18 cellular contexts compared by ENCODE assay signal in the genomic region with DNA sequence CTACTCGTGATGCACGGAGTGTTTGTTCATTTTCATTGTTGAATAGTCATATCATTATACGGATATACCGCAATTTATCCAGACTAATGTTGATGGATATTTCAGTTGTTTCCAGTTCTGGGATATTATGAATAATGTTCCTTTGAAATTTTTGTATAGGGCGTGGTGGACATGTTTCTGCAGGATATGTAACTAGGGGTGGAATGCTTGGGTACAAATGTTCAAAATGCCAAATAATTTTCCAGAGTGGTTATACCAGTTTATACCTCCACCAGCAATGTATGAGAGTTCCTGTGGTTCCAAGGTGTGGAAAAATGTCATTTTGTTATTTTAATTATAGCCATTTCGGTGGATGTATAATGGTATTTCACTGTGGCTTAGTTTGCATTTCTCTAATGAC. TPM values are rescaled to one million over a fixed set of nuclear protein-coding genes. Genes with fewer than 3 reads are reported as not detected.
A peak's percentile ranks its signal among the peaks of the same experiment; 100 is the strongest.
DNase-seq lines count a peak whose midpoint lies in the region; ATAC-seq, FAIRE-seq and TF ChIP-seq lines count a peak whose summit lies in the region.
"Had no signal": no experiment of that assay in that cellular context is flagged by ENCODE, and none has a peak within 500 bp of the region (broad histone marks: within the 10 kb centered on the region; RNA-seq: fewer than 3 reads in every experiment).

No MANE protein-coding gene starts in this region.

- H3K4me3 Mint-ChIP-seq in CD8-positive, alpha-beta T cell = no peak overlapping the region
- H3K4me3 Mint-ChIP-seq in astrocyte (ENCODE audit: unreplicated experiment) (no peak overlapping the region), WTC11 (no peak overlapping the region)
- H3K4me3 Mint-ChIP-seq: IgD-negative memory B cell had no signal

- intact Hi-C loops in CD8-positive, alpha-beta T cell (cut with DNase I, micrococcal nuclease) = no loop called here

- H3K4me2 ChIP-seq in astrocyte (ENCODE audit: low read length) = no peak overlapping the region
- no peak overlapping the region for H3K4me2 ChIP-seq in smooth muscle cell

- peaks cover 31% of the 10 kb centered on the region for H3K36me3 ChIP-seq in CD8-positive, alpha-beta T cell (ENCODE audit: insufficient read depth, low read length)
- H3K36me3 ChIP-seq in astrocyte (ENCODE audit: insufficient read depth, low read length) (peaks cover 37% of the 10 kb centered on the region), smooth muscle cell (ENCODE audit: low read depth) (peaks cover 14% of the 10 kb centered on the region), MG63 (peaks cover 24% of the 10 kb centered on the region)

- no peaks in the 10 kb centered on the region for H3K9me3 Mint-ChIP-seq in CD8-positive, alpha-beta T cell
- H3K9me3 Mint-ChIP-seq in astrocyte (ENCODE audit: unreplicated experiment) (no peaks in the 10 kb centered on the region), WTC11 (no peaks in the 10 kb centered on the region)
- H3K9me3 Mint-ChIP-seq: IgD-negative memory B cell had no signal

- H3K27ac ChIP-seq in CD8-positive, alpha-beta T cell (ENCODE audit: low read depth, low read length) = no peak overlapping the region
- H3K27ac ChIP-seq in astrocyte (ENCODE audit: low read depth, low read length) = no peak overlapping the region
- peak overlapping the region; percentile 73 for H3K27ac ChIP-seq in foreskin keratinocyte
- H3K27ac ChIP-seq in smooth muscle cell (ENCODE audit: low read depth) = peak overlapping the region; percentile 1
- H3K27ac ChIP-seq: C4-2B had no signal

- no peaks in the 10 kb centered on the region for H3K27me3 ChIP-seq in CD8-positive, alpha-beta T cell (ENCODE audit: insufficient read depth, low read length)
- no peaks in the 10 kb centered on the region for H3K27me3 ChIP-seq in astrocyte (ENCODE audit: insufficient read depth, low read length)
- no peaks in the 10 kb centered on the region for H3K27me3 ChIP-seq in foreskin keratinocyte
- no peaks in the 10 kb centered on the region for H3K27me3 ChIP-seq in smooth muscle cell (ENCODE audit: low read depth)
- no peaks in the 10 kb centered on the region for H3K27me3 ChIP-seq in MG63

- H3K27ac Mint-ChIP-seq in CD8-positive, alpha-beta T cell = peak overlapping the region; percentile 29
- H3K27ac Mint-ChIP-seq in astrocyte (ENCODE audit: unreplicated experiment) = no peak overlapping the region
- no peak overlapping the region for H3K27ac Mint-ChIP-seq in WTC11

- ATAC-seq in CD8-positive, alpha-beta T cell = no peak
- ATAC-seq in foreskin keratinocyte = peak; percentile 75
- ATAC-seq in WTC11 = no peak
- no peak for ATAC-seq in GM18519 (IDR thresholded peaks at IDR 0.05; ENCODE audit: low FRiP score, unreplicated experiment)

- H3F3A ChIP-seq in smooth muscle cell (ENCODE audit: low read depth) = no peaks in the 10 kb centered on the region

- peak; percentile 5 for FAIRE-seq in astrocyte (lab: Jason Lieb, UNC)
- FAIRE-seq: HTR-8/SVneo had no signal

- H3K4me1 Mint-ChIP-seq in CD8-positive, alpha-beta T cell (ENCODE audit: low read depth) = peaks cover 2% of the 10 kb centered on the region
- H3K4me1 Mint-ChIP-seq in astrocyte (ENCODE audit: low read depth, unreplicated experiment) (no peaks in the 10 kb centered on the region), WTC11 (peaks cover 18% of the 10 kb centered on the region)

- H3K4me1 ChIP-seq in CD8-positive, alpha-beta T cell (ENCODE audit: insufficient read depth, low read length) = no peaks in the 10 kb centered on the region
- H3K4me1 ChIP-seq in astrocyte (ENCODE audit: insufficient read depth, low read length) (no peaks in the 10 kb centered on the region), foreskin keratinocyte (peaks cover 24% of the 10 kb centered on the region), smooth muscle cell (ENCODE audit: low read depth) (no peaks in the 10 kb centered on the region)

- H3K36me3 Mint-ChIP-seq in CD8-positive, alpha-beta T cell = peaks cover 76% of the 10 kb centered on the region
- peaks cover 15% of the 10 kb centered on the region for H3K36me3 Mint-ChIP-seq in astrocyte (ENCODE audit: low read depth, unreplicated experiment)
- peaks cover 39% of the 10 kb centered on the region for H3K36me3 Mint-ChIP-seq in WTC11

- no peaks in the 10 kb centered on the region for H3K27me3 Mint-ChIP-seq in CD8-positive, alpha-beta T cell (ENCODE audit: low read depth)
- H3K27me3 Mint-ChIP-seq in astrocyte (ENCODE audit: low read depth, unreplicated experiment) (no peaks in the 10 kb centered on the region), WTC11 (ENCODE audit: low read depth) (no peaks in the 10 kb centered on the region)
- H3K27me3 Mint-ChIP-seq: IgD-negative memory B cell had no signal

- DNase-seq in CD8-positive, alpha-beta T cell = no peak
- DNase-seq in astrocyte (ENCODE audit: low read depth) (no peak), foreskin keratinocyte (peak; percentile 69 to 86), smooth muscle cell (lab: John Stamatoyannopoulos, UW; ENCODE audit: unreplicated experiment) (no peak), MG63 (no peak), WTC11 (ENCODE audit: low spot score) (no peak)
- DNase-seq: COR-L47, DMS53, HCEC 1CT, Kasumi-1, NCI-H187 treated with DMSO at 0.1 percent for 48 hours, NCI-H446, NCI-H69, SIG-M5 had no signal

- H3K79me2 ChIP-seq in astrocyte (ENCODE audit: insufficient read depth, low read length) (no peaks in the 10 kb centered on the region), smooth muscle cell (ENCODE audit: low read depth) (no peaks in the 10 kb centered on the region)

- H4K20me1 ChIP-seq in astrocyte (ENCODE audit: insufficient read depth, low read length) (no peaks in the 10 kb centered on the region), smooth muscle cell (ENCODE audit: low read depth) (no peaks in the 10 kb centered on the region)

- H2AFZ ChIP-seq in astrocyte (ENCODE audit: low read depth, low read length) (no peak overlapping the region), smooth muscle cell (ENCODE audit: low read depth) (no peak overlapping the region)

- WGBS in smooth muscle cell (ENCODE audit: low lambda C conversion rate) = 93% methylated on average over 6 of the region's 6 CpGs

- no peaks in the 10 kb centered on the region for H3K9me3 ChIP-seq in CD8-positive, alpha-beta T cell (ENCODE audit: low read length)
- H3K9me3 ChIP-seq in astrocyte (ENCODE audit: insufficient read depth, low read depth, low read length) (no peaks in the 10 kb centered on the region), smooth muscle cell (replicated peaks; ENCODE audit: low read depth) (no peaks in the 10 kb centered on the region), MG63 (no peaks in the 10 kb centered on the region)

- TF ChIP-seq CTCF in CD8-positive, alpha-beta T cell (IDR thresholded peaks at IDR 0.05) = no peak
- no peak for TF ChIP-seq CTCF in astrocyte (IDR thresholded peaks at IDR 0.05; ENCODE audit: insufficient read depth, low read depth, low read length)
- no peak for TF ChIP-seq CTCF in foreskin keratinocyte (conservative IDR thresholded peaks at IDR 0.05)
- TF ChIP-seq CTCF in smooth muscle cell (IDR thresholded peaks at IDR 0.05; ENCODE audit: borderline replicate concordance, insufficient read depth, poor library complexity, severe bottlenecking) = no peak
- TF ChIP-seq CTCF in WTC11 (IDR thresholded peaks at IDR 0.05) = no peak

- H3K9ac ChIP-seq in astrocyte (ENCODE audit: low read length) = no peak overlapping the region
- H3K9ac ChIP-seq in smooth muscle cell (ENCODE audit: low read depth) = no peak overlapping the region

- CTCF ChIA-PET in CD8-positive, alpha-beta T cell (lab: Charles Lee) = no interaction called here
- CTCF ChIA-PET in WTC11 (lab: Charles Lee) = no interaction called here

- POLR2A ChIA-PET in CD8-positive, alpha-beta T cell (lab: Charles Lee) = no interaction called here
- POLR2A ChIA-PET in WTC11 (lab: Charles Lee) = no interaction called here

- H3K4me3 ChIP-seq in CD8-positive, alpha-beta T cell (ENCODE audit: low read depth, low read length) = no peak overlapping the region
- no peak overlapping the region for H3K4me3 ChIP-seq in astrocyte (ENCODE audit: insufficient read depth, low read depth, low read length)
- H3K4me3 ChIP-seq in smooth muscle cell = no peak overlapping the region
- no peak overlapping the region for H3K4me3 ChIP-seq in MG63

TF ChIP-seq in WTC11, 78 proteins besides CTCF, POLR2A, EP300 and RAD21 (continues in another document):
- TF ChIP-seq GTF2I (CRISPR knock-in tag; conservative IDR thresholded peaks at IDR 0.05) = no peak
- no peak for TF ChIP-seq IRF2 (CRISPR knock-in tag; IDR thresholded peaks at IDR 0.05; ENCODE audit: borderline replicate concordance, low read depth)
- TF ChIP-seq, protein P1, sequence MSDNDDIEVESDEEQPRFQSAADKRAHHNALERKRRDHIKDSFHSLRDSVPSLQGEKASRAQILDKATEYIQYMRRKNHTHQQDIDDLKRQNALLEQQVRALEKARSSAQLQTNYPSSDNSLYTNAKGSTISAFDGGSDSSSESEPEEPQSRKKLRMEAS (CRISPR knock-in tag; IDR thresholded peaks at IDR 0.05) = no peak

RNA-seq across cellular contexts. Expression of a gene that starts 53.6 kb away (rescaled TPM):
- total RNA-seq in CD8-positive, alpha-beta T cell = 100 to 1,000 TPM; 149 to 156 TPM
- 43.3 and 46.6 TPM in 2 replicates for total RNA-seq in astrocyte
- 103 and 147 TPM in 2 replicates for total RNA-seq in foreskin keratinocyte
- 71.8 and 114 TPM in 2 replicates for polyA plus RNA-seq in foreskin keratinocyte
- total RNA-seq in smooth muscle cell = 44.2 and 47.4 TPM in 2 replicates
- polyA plus RNA-seq in smooth muscle cell = 31.2 and 42.4 TPM in 2 replicates
- total RNA-seq in MG63 (2014; rRNA removed; shearing (Covaris generic); ENCODE audit: low replicate concordance) = 52.1 and 124 TPM in 2 replicates
- total RNA-seq in WTC11 (2021) = 63.0 to 87.7 TPM (median 65.4 TPM) in 3 replicates

RNA-seq across cellular contexts. Expression of a gene that starts 54.2 kb away (rescaled TPM):
- total RNA-seq in CD8-positive, alpha-beta T cell = 10 to 100 TPM; 75.2 to 80.0 TPM
- 35.7 and 46.5 TPM in 2 replicates for total RNA-seq in astrocyte
- 22.0 and 25.1 TPM in 2 replicates for total RNA-seq in foreskin keratinocyte
- polyA plus RNA-seq in foreskin keratinocyte = 24.5 and 28.4 TPM in 2 replicates
- 42.8 and 56.0 TPM in 2 replicates for total RNA-seq in smooth muscle cell
- 28.8 and 39.1 TPM in 2 replicates for polyA plus RNA-seq in smooth muscle cell
- 19.4 and 26.6 TPM in 2 replicates for total RNA-seq in MG63 (2014; rRNA removed; shearing (Covaris generic); ENCODE audit: low replicate concordance)
- 67.8 to 69.9 TPM (median 68.4 TPM) in 3 replicates for total RNA-seq in WTC11 (2021)

Comparison
In these comparisons a context has a peak if more than half of its experiments do, and no peak if none do; other contexts are left out.
1. DNase-seq: peak in foreskin keratinocyte (2 of 2); none in CD8-positive, alpha-beta T cell (0 of 7), astrocyte (single experiment), smooth muscle cell (single experiment), MG63 (single experiment) and WTC11 (single experiment).
2. H3K27ac ChIP-seq: peak in foreskin keratinocyte (single experiment) and smooth muscle cell (single experiment); none in CD8-positive, alpha-beta T cell (single experiment) and astrocyte (single experiment).